15 cellular contexts compared by ENCODE assay signal in genomic region chr3:30526031-30526430, GRCh38.
DNase-seq lines count a peak whose midpoint lies in the region; ATAC-seq and TF ChIP-seq lines count a peak whose summit lies in the region.
"Had no signal": no experiment of that assay in that cellular context is flagged by ENCODE, and none has a peak within 500 bp of the region (broad histone marks: within the 10 kb centered on the region; RNA-seq: fewer than 3 reads in every experiment).

No MANE protein-coding gene starts in this region.

- no peak overlapping the region for H3K9ac ChIP-seq in trophoblast cell (ENCODE audit: low read length)

- no peak overlapping the region for H4K91ac ChIP-seq in trophoblast cell (ENCODE audit: low read depth, low read length)

- no peak overlapping the region for H3K14ac ChIP-seq in trophoblast cell (ENCODE audit: low read length)

- no peak overlapping the region for H3K4me2 ChIP-seq in trophoblast cell (ENCODE audit: low read length)

- H3K4me3 ChIP-seq in left lung = no peak overlapping the region
- H3K4me3 ChIP-seq in trophoblast cell (ENCODE audit: low read depth, low read length) = no peak overlapping the region
- no peak overlapping the region for H3K4me3 ChIP-seq in lower leg skin (ENCODE audit: low read depth, poor library complexity, severe bottlenecking)
- H3K4me3 ChIP-seq: HAP-1 had no signal

- no peak overlapping the region for H2AFZ ChIP-seq in trophoblast cell (ENCODE audit: insufficient read depth, low read length, poor library complexity)

- no peak overlapping the region for H2BK5ac ChIP-seq in trophoblast cell (ENCODE audit: low read depth, low read length, poor library complexity)

- DNase-seq in HT-29 (ENCODE audit: low spot score) (peak; percentile 6), amniotic epithelial cell (ENCODE audit: low read depth) (peak; percentile 55), left lung (no peak), trophoblast cell (peak; percentile 81 to 91), NCI-H2171 treated with DMSO at 0.1 percent for 48 hours (lab: John Stamatoyannopoulos, UW) (no peak), epidermal melanocyte (ENCODE audit: insufficient read length, low spot score) (no peak), lower leg skin (ENCODE audit: low spot score in 2 of 2) (no peak)
- DNase-seq in activated CD4-positive, alpha-beta T cell treated with anti-CD3 and anti-CD28 coated beads for 1 hour = no peak
- DNase-seq: CD8-positive, alpha-beta T cell; COR-L47; DMS53; GF-D8; GOT3 had no signal

- H3K79me1 ChIP-seq in trophoblast cell (ENCODE audit: low read length) = peaks cover 1% of the 10 kb centered on the region

- H4K12ac ChIP-seq in trophoblast cell (ENCODE audit: low read depth, low read length) = no peak overlapping the region

- H4K8ac ChIP-seq in trophoblast cell (ENCODE audit: low read depth, low read length) = no peak overlapping the region

- no peak overlapping the region for H2AK5ac ChIP-seq in trophoblast cell (ENCODE audit: low read length)

- intact Hi-C loops in left lung (cut with DNase I) = no loop called here
- intact Hi-C loops in lower leg skin (cut with DNase I; ENCODE audit: low total_unique reads) = no loop called here

- no peaks in the 10 kb centered on the region for H3K36me3 ChIP-seq in left lung
- H3K36me3 ChIP-seq in trophoblast cell (ENCODE audit: control insufficient read depth in 1 of 2, insufficient read depth in 2 of 2, low read length in 2 of 2) = no peaks in the 10 kb centered on the region
- H3K36me3 ChIP-seq: HAP-1 had no signal

- H3K27me3 ChIP-seq in left lung (no peaks in the 10 kb centered on the region), trophoblast cell (ENCODE audit: insufficient read depth, low read length) (no peaks in the 10 kb centered on the region)

- no peak overlapping the region for H2BK12ac ChIP-seq in trophoblast cell (ENCODE audit: low read length)

- no peak overlapping the region for H3K18ac ChIP-seq in trophoblast cell (ENCODE audit: low read length)

- no CpG with 5 or more reads among the region's 1 CpG for WGBS in trophoblast cell (ENCODE audit: extremely low coverage, insufficient coverage, insufficient read length)
- 67 to 84% methylated on average over 1 of the region's 1 CpG for WGBS in lower leg skin, 2 donors

- TF ChIP-seq CTCF in left lung (IDR thresholded peaks at IDR 0.05) (no peak), lower leg skin (IDR thresholded peaks at IDR 0.05) (no peak)

- H3K4ac ChIP-seq in trophoblast cell (ENCODE audit: low read depth, low read length) = no peak overlapping the region

- TF ChIP-seq POLR2A in lower leg skin (IDR thresholded peaks at IDR 0.05) = no peak

- H3K9me3 ChIP-seq in left lung (no peaks in the 10 kb centered on the region), trophoblast cell (ENCODE audit: insufficient read depth, low read depth, low read length) (no peaks in the 10 kb centered on the region)
- H3K9me3 ChIP-seq: HAP-1 had no signal

- peak overlapping the region; percentile 25 to 36 for H3K27ac ChIP-seq in left lung
- H3K27ac ChIP-seq in trophoblast cell (ENCODE audit: low read depth, low read length) = no peak overlapping the region
- H3K27ac ChIP-seq: C4-2B had no signal

- H3K79me2 ChIP-seq in trophoblast cell (ENCODE audit: control insufficient read depth, insufficient read depth, low read length, poor library complexity) = no peaks in the 10 kb centered on the region

- H3K4me1 ChIP-seq in left lung (peaks cover 0 to 7% of the 10 kb centered on the region in 2 donors), trophoblast cell (ENCODE audit: control insufficient read depth in 1 of 2, insufficient read depth in 2 of 2, low read length in 2 of 2) (peaks cover 1 to 3% of the 10 kb centered on the region in 2 experiments)
- H3K4me1 ChIP-seq: HAP-1 had no signal

- no peak overlapping the region for H2BK120ac ChIP-seq in trophoblast cell (ENCODE audit: insufficient read depth, low read length, poor library complexity)

- peak; percentile 78 for ATAC-seq in left lung
- ATAC-seq: CD8-positive, alpha-beta T cell had no signal

- no peak overlapping the region for H3K23ac ChIP-seq in trophoblast cell (ENCODE audit: low read length)

Comparison
In these comparisons a context has a peak if more than half of its experiments do, and no peak if none do; other contexts are left out.
1. DNase-seq: peak in HT-29 (single experiment), amniotic epithelial cell (single experiment) and trophoblast cell (2 of 2); none in left lung (0 of 2), NCI-H2171 treated with DMSO at 0.1 percent for 48 hours (single experiment), epidermal melanocyte (single experiment), activated CD4-positive, alpha-beta T cell treated with anti-CD3 and anti-CD28 coated beads for 1 hour (single experiment) and lower leg skin (0 of 2).